Comparison of ENCODE assay signal across 24 cellular contexts in genomic region chr14:96421236-96421635, GRCh38. TPM values are rescaled to one million over a fixed set of nuclear protein-coding genes. Genes with fewer than 3 reads are reported as not detected.
"Had no signal": no experiment of that assay in that cellular context is flagged by ENCODE, and none has a peak within 500 bp of the region (broad histone marks: within the 10 kb centered on the region; RNA-seq: fewer than 3 reads in every experiment).

No MANE protein-coding gene starts in this region.

- H3K4me3 Mint-ChIP-seq: naive thymus-derived CD4-positive, alpha-beta T cell; natural killer cell treated with Interleukin-12 subunit alpha and Interleukin-12 subunit beta and Interleukin-15 and Interleukin-18, amount 100 ng/mL, for 72 hours; stimulated activated memory B cell treated with anti-CD40 and anti-IgM and Interleukin-4, amounts not matched to agents 10 μg/mL and 1 μg/mL and 100 μg/mL, for 72 hours; stimulated activated naive CD8-positive, alpha-beta T cell treated with anti-CD3 and anti-CD28 coated beads, Interleukin-15, amount 100 ng/mL, for 72 hours had no signal

- H3K9ac ChIP-seq: parathyroid adenoma had no signal

- H3K36me3 ChIP-seq: heart right ventricle, left ventricle myocardium inferior, right atrium auricular region, right lobe of liver, transverse colon, upper lobe of right lung had no signal

- H2AFZ ChIP-seq: hepatocyte, parathyroid adenoma had no signal

- DNase-seq: heart right ventricle; islet precursor cell; left ventricle myocardium inferior; midbrain; mucosa of descending colon; naive thymus-derived CD4-positive, alpha-beta T cell; nucleus accumbens; right lobe of liver; stimulated activated CD4-positive, alpha-beta T cell treated with anti-CD3 and anti-CD28 coated beads, Interleukin-1b, Interleukin-23, amount 100 ng/mL, for 48 hours; stimulated activated CD4-positive, alpha-beta T cell treated with anti-CD3 and anti-CD28 coated beads, Interleukin-2, amount 100 ng/mL, for 48 hours; stimulated activated CD4-positive, alpha-beta T cell treated with anti-CD3 and anti-CD28 coated beads, Interleukin-4, amount 100 ng/mL, for 4 hours; stimulated activated CD8-positive, alpha-beta memory T cell treated with anti-CD3 and anti-CD28 coated beads, Interleukin-4, amount 100 ng/mL, for 48 hours; stimulated activated naive CD4-positive, alpha-beta T cell treated with Interleukin-2 at 50 U/mL for 16 hours; stimulated activated naive CD8-positive, alpha-beta T cell treated with anti-CD3 and anti-CD28 coated beads, Interleukin-15, amount 100 ng/mL, for 72 hours; substantia nigra; transverse colon; upper lobe of right lung had no signal

- H3K9me3 Mint-ChIP-seq: natural killer cell treated with Interleukin-12 subunit alpha and Interleukin-12 subunit beta and Interleukin-15 and Interleukin-18, amount 100 ng/mL, for 72 hours; stimulated activated memory B cell treated with anti-CD40 and anti-IgM and Interleukin-4, amounts not matched to agents 10 μg/mL and 1 μg/mL and 100 μg/mL, for 72 hours; stimulated activated naive CD8-positive, alpha-beta T cell treated with anti-CD3 and anti-CD28 coated beads, Interleukin-15, amount 100 ng/mL, for 72 hours had no signal

- ATAC-seq: heart right ventricle; mucosa of descending colon; naive thymus-derived CD4-positive, alpha-beta T cell; natural killer cell treated with Interleukin-12 subunit alpha and Interleukin-12 subunit beta and Interleukin-15 and Interleukin-18, amount 100 ng/mL, for 72 hours; right lobe of liver; stimulated activated memory B cell treated with anti-CD40 and anti-IgM and Interleukin-4, amounts not matched to agents 10 μg/mL and 1 μg/mL and 100 μg/mL, for 72 hours; stimulated activated naive CD8-positive, alpha-beta T cell treated with anti-CD3 and anti-CD28 coated beads, Interleukin-15, amount 100 ng/mL, for 72 hours; upper lobe of right lung had no signal

- H3K79me2 ChIP-seq: hepatocyte, parathyroid adenoma had no signal

- H3K27me3 ChIP-seq: hepatocyte, right atrium auricular region, right lobe of liver, transverse colon, upper lobe of right lung had no signal

- H3K4me2 ChIP-seq: hepatocyte, smooth muscle cell had no signal

- H3K36me3 Mint-ChIP-seq: naive thymus-derived CD4-positive, alpha-beta T cell; natural killer cell treated with Interleukin-12 subunit alpha and Interleukin-12 subunit beta and Interleukin-15 and Interleukin-18, amount 100 ng/mL, for 72 hours; stimulated activated memory B cell treated with anti-CD40 and anti-IgM and Interleukin-4, amounts not matched to agents 10 μg/mL and 1 μg/mL and 100 μg/mL, for 72 hours had no signal

- H3K4me3 ChIP-seq: heart right ventricle, hepatocyte, left ventricle myocardium inferior, lung, mucosa of descending colon, right atrium auricular region, right lobe of liver, smooth muscle cell, transverse colon, upper lobe of right lung had no signal

- H3K4me1 ChIP-seq: parathyroid adenoma had no signal

- H3K9me3 ChIP-seq: mucosa of descending colon, right atrium auricular region, right lobe of liver, transverse colon, upper lobe of right lung had no signal

- H3K27ac ChIP-seq: heart right ventricle, hepatocyte, left ventricle myocardium inferior, parathyroid adenoma, right lobe of liver, transverse colon, upper lobe of right lung had no signal

- H3K27ac Mint-ChIP-seq: naive thymus-derived CD4-positive, alpha-beta T cell; natural killer cell treated with Interleukin-12 subunit alpha and Interleukin-12 subunit beta and Interleukin-15 and Interleukin-18, amount 100 ng/mL, for 72 hours; stimulated activated memory B cell treated with anti-CD40 and anti-IgM and Interleukin-4, amounts not matched to agents 10 μg/mL and 1 μg/mL and 100 μg/mL, for 72 hours; stimulated activated naive CD8-positive, alpha-beta T cell treated with anti-CD3 and anti-CD28 coated beads, Interleukin-15, amount 100 ng/mL, for 72 hours had no signal

RNA-seq across cellular contexts. Expression of gene AK7, which starts 29.3 kb away (rescaled TPM):
- total RNA-seq: natural killer cell treated with Interleukin-12 subunit alpha and Interleukin-12 subunit beta and Interleukin-15 and Interleukin-18, amount 100 ng/mL, for 72 hours had no signal
